ENCODE assay signal across 1 cellular context in the genomic region with DNA sequence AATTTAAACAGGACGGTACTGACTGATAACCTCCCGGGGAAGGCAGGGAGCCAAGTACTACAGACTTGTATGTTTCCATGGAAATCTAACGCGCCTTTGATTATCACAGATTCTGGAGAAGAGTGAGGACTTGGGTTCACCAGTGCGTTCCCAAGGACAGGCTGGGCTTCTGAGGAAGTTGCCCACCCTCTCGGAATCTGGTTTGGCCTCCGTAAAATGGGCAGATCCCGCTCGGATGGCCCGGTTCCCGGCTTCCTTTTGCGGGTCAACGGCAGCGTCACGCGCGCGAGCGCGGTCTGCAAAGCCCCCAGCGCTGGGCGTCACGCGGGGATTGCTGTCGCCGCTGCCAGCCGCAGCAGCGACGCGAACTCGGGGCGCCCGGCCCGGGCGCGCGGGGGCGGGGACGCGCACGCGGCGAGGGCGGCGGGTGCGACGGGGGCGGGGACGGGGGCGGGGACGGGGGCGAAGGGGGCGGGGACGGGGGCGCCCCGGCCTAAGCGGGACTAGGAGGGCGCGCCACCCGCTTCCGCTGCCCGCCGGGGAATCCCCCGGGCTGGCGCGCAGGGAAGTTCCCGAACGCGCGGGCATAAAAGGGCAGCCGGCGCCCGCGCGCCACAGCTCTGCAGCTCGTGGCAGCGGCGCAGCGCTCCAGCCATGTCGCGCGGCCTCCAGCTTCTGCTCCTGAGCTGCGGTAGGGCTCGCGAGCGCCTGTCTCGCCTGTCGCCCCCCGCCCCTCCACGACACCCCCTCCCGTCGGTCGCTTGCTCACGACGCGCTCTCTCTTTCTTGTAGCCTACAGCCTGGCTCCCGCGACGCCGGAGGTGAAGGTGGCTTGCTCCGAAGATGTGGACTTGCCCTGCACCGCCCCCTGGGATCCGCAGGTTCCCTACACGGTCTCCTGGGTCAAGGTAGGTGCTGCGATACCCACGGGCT.
TF ChIP-seq lines count a peak whose summit lies in the region.

A gene with protein sequence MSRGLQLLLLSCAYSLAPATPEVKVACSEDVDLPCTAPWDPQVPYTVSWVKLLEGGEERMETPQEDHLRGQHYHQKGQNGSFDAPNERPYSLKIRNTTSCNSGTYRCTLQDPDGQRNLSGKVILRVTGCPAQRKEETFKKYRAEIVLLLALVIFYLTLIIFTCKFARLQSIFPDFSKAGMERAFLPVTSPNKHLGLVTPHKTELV (plus strand): TSS at position 615 of the 933 bp plus-strand sequence. CDS start 40 bp downstream, at position 655.

TF ChIP-seq in HepG2, 621 proteins besides CTCF, POLR2A, EP300 and RAD21 (continued from another document and continues in another):
- TF ChIP-seq PBX3 (CRISPR knock-in tag; IDR thresholded peaks at IDR 0.05; ENCODE audit: borderline replicate concordance) (no peak), ZNF878 (CRISPR knock-in tag; IDR thresholded peaks at IDR 0.05) (no peak), U2AF1 (optimal IDR thresholded peaks at IDR 0.05; ENCODE audit: low read depth, low read length) (peak; percentile 45), HNF4A (CRISPR knock-in tag; IDR thresholded peaks at IDR 0.05) (no peak), ZNF781 (CRISPR knock-in tag; IDR thresholded peaks at IDR 0.05; ENCODE audit: borderline replicate concordance, not compliant biosample characterization) (no peak), ZNF142 (CRISPR knock-in tag; IDR thresholded peaks at IDR 0.05) (no peak), SMARCE1 (IDR thresholded peaks at IDR 0.05; ENCODE audit: borderline replicate concordance) (no peak), NR0B2 (CRISPR knock-in tag; IDR thresholded peaks at IDR 0.05) (0 out of 2 replicates have a peak, but pooled peaks have one; percentile 6), ZNF775 (CRISPR knock-in tag; IDR thresholded peaks at IDR 0.05; ENCODE audit: borderline replicate concordance) (no peak), TCF7L2 (IDR thresholded peaks at IDR 0.05; ENCODE audit: low read depth, low read length) (no peak), SNAI1 (CRISPR knock-in tag; IDR thresholded peaks at IDR 0.05; ENCODE audit: borderline replicate concordance) (peak; percentile 37; the same call in 1 of the 2 replicates), THAP11 (CRISPR knock-in tag; IDR thresholded peaks at IDR 0.05) (no peak), THAP9 (CRISPR knock-in tag; IDR thresholded peaks at IDR 0.05; ENCODE audit: borderline replicate concordance) (0 out of 2 replicates have a peak, but pooled peaks have one; percentile 14), SMAD3 (CRISPR knock-in tag; IDR thresholded peaks at IDR 0.05) (no peak), SOX5 (CRISPR knock-in tag; IDR thresholded peaks at IDR 0.05; ENCODE audit: borderline replicate concordance) (no peak), NPAS2 (CRISPR knock-in tag; IDR thresholded peaks at IDR 0.05; ENCODE audit: borderline replicate concordance) (no peak), MXI1 (IDR thresholded peaks at IDR 0.05; ENCODE audit: borderline replicate concordance, low read depth, low read length) (no peak), ZNF331 (CRISPR knock-in tag; IDR thresholded peaks at IDR 0.05) (peak; percentile 41; the same call in 1 of the 2 replicates), MTA3 (CRISPR knock-in tag; IDR thresholded peaks at IDR 0.05) (no peak), ELF3 (CRISPR knock-in tag; IDR thresholded peaks at IDR 0.05) (no peak), RCOR2 (CRISPR knock-in tag; IDR thresholded peaks at IDR 0.05) (no peak), NCOA2 (CRISPR knock-in tag; IDR thresholded peaks at IDR 0.05) (no peak), ZNF335 (CRISPR knock-in tag; IDR thresholded peaks at IDR 0.05) (no peak), GZF1 (CRISPR knock-in tag; IDR thresholded peaks at IDR 0.05) (no peak), ZNF143 (CRISPR knock-in tag; IDR thresholded peaks at IDR 0.05) (no peak), CBFB (CRISPR knock-in tag; IDR thresholded peaks at IDR 0.05) (no peak), ZNF446 (CRISPR knock-in tag; IDR thresholded peaks at IDR 0.05) (no peak), CENPX (CRISPR knock-in tag; IDR thresholded peaks at IDR 0.05) (no peak), ZFP36L2 (CRISPR knock-in tag; IDR thresholded peaks at IDR 0.05) (no peak), REPIN1 (CRISPR knock-in tag; IDR thresholded peaks at IDR 0.05; ENCODE audit: borderline replicate concordance, low read depth) (0 out of 2 replicates have a peak, but pooled peaks have one; percentile 23), SETDB1 (CRISPR knock-in tag; IDR thresholded peaks at IDR 0.05; ENCODE audit: borderline replicate concordance) (no peak), MBNL3 (CRISPR knock-in tag; conservative IDR thresholded peaks at IDR 0.05) (no peak), YEATS2 (CRISPR knock-in tag; IDR thresholded peaks at IDR 0.05; ENCODE audit: borderline replicate concordance) (no peak), ZNF850 (CRISPR knock-in tag; conservative IDR thresholded peaks at IDR 0.05) (no peak), ZNF317 (CRISPR knock-in tag; IDR thresholded peaks at IDR 0.05) (0 out of 2 replicates have a peak, but pooled peaks have one; percentile 42), ZNF777 (CRISPR knock-in tag; IDR thresholded peaks at IDR 0.05) (peak; percentile 71), CREM (IDR thresholded peaks at IDR 0.05) (no peak), CREM (CRISPR knock-in tag; IDR thresholded peaks at IDR 0.05) (no peak)
- TF ChIP-seq, protein P1, sequence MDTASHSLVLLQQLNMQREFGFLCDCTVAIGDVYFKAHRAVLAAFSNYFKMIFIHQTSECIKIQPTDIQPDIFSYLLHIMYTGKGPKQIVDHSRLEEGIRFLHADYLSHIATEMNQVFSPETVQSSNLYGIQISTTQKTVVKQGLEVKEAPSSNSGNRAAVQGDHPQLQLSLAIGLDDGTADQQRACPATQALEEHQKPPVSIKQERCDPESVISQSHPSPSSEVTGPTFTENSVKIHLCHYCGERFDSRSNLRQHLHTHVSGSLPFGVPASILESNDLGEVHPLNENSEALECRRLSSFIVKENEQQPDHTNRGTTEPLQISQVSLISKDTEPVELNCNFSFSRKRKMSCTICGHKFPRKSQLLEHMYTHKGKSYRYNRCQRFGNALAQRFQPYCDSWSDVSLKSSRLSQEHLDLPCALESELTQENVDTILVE (CRISPR knock-in tag; IDR thresholded peaks at IDR 0.05): no peak
- TF ChIP-seq, protein P2, sequence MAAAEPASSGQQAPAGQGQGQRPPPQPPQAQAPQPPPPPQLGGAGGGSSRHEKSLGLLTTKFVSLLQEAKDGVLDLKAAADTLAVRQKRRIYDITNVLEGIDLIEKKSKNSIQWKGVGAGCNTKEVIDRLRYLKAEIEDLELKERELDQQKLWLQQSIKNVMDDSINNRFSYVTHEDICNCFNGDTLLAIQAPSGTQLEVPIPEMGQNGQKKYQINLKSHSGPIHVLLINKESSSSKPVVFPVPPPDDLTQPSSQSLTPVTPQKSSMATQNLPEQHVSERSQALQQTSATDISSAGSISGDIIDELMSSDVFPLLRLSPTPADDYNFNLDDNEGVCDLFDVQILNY (CRISPR knock-in tag; conservative IDR thresholded peaks at IDR 0.05): no peak
- TF ChIP-seq, protein P3, sequence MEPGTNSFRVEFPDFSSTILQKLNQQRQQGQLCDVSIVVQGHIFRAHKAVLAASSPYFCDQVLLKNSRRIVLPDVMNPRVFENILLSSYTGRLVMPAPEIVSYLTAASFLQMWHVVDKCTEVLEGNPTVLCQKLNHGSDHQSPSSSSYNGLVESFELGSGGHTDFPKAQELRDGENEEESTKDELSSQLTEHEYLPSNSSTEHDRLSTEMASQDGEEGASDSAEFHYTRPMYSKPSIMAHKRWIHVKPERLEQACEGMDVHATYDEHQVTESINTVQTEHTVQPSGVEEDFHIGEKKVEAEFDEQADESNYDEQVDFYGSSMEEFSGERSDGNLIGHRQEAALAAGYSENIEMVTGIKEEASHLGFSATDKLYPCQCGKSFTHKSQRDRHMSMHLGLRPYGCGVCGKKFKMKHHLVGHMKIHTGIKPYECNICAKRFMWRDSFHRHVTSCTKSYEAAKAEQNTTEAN (CRISPR knock-in tag; conservative IDR thresholded peaks at IDR 0.05): no peak
- TF ChIP-seq, protein P4, sequence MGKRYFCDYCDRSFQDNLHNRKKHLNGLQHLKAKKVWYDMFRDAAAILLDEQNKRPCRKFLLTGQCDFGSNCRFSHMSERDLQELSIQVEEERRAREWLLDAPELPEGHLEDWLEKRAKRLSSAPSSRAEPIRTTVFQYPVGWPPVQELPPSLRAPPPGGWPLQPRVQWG (CRISPR knock-in tag; IDR thresholded peaks at IDR 0.05; ENCODE audit: borderline replicate concordance, low read depth): no peak
- TF ChIP-seq, protein P5, sequence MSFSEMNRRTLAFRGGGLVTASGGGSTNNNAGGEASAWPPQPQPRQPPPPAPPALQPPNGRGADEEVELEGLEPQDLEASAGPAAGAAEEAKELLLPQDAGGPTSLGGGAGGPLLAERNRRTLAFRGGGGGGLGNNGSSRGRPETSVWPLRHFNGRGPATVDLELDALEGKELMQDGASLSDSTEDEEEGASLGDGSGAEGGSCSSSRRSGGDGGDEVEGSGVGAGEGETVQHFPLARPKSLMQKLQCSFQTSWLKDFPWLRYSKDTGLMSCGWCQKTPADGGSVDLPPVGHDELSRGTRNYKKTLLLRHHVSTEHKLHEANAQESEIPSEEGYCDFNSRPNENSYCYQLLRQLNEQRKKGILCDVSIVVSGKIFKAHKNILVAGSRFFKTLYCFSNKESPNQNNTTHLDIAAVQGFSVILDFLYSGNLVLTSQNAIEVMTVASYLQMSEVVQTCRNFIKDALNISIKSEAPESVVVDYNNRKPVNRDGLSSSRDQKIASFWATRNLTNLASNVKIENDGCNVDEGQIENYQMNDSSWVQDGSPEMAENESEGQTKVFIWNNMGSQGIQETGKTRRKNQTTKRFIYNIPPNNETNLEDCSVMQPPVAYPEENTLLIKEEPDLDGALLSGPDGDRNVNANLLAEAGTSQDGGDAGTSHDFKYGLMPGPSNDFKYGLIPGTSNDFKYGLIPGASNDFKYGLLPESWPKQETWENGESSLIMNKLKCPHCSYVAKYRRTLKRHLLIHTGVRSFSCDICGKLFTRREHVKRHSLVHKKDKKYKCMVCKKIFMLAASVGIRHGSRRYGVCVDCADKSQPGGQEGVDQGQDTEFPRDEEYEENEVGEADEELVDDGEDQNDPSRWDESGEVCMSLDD (CRISPR knock-in tag; IDR thresholded peaks at IDR 0.05; ENCODE audit: borderline replicate concordance): no peak
